In genomic region chr11:111591187-111591960, GRCh38 we compare ENCODE assay signal across 24 cellular contexts. TPM values are rescaled to one million over a fixed set of nuclear protein-coding genes. Genes with fewer than 3 reads are reported as not detected.
DNase-seq lines count a peak whose midpoint lies in the region; ATAC-seq, FAIRE-seq and TF ChIP-seq lines count a peak whose summit lies in the region.
"Had no signal": no experiment of that assay in that cellular context is flagged by ENCODE, and none has a peak within 500 bp of the region (broad histone marks: within the 10 kb centered on the region; RNA-seq: fewer than 3 reads in every experiment).

No MANE protein-coding gene starts in this region.

- no peaks in the 10 kb centered on the region for H3K36me3 Mint-ChIP-seq in activated CD8-positive, alpha-beta memory T cell treated with anti-CD3 and anti-CD28 coated beads, Interleukin-2, amount 10 ng/mL, durations not matched to agents 7 days and 5 days
- no peaks in the 10 kb centered on the region for H3K36me3 Mint-ChIP-seq in glutamatergic neuron (ENCODE audit: unreplicated experiment)
- H3K36me3 Mint-ChIP-seq: CD14-positive monocyte; CD8-positive, alpha-beta memory T cell had no signal

- no peaks in the 10 kb centered on the region for H3K9me3 Mint-ChIP-seq in activated CD8-positive, alpha-beta memory T cell treated with anti-CD3 and anti-CD28 coated beads, Interleukin-2, amount 10 ng/mL, durations not matched to agents 7 days and 5 days (ENCODE audit: low read depth)
- H3K9me3 Mint-ChIP-seq in glutamatergic neuron (ENCODE audit: unreplicated experiment): no peaks in the 10 kb centered on the region
- H3K9me3 Mint-ChIP-seq: CD8-positive, alpha-beta memory T cell had no signal

- H3K27me3 Mint-ChIP-seq in activated CD8-positive, alpha-beta memory T cell treated with anti-CD3 and anti-CD28 coated beads, Interleukin-2, amount 10 ng/mL, durations not matched to agents 7 days and 5 days: peaks cover 17% of the 10 kb centered on the region
- peaks cover 2% of the 10 kb centered on the region for H3K27me3 Mint-ChIP-seq in glutamatergic neuron (ENCODE audit: unreplicated experiment)

- no peaks in the 10 kb centered on the region for H3K4me1 Mint-ChIP-seq in activated CD8-positive, alpha-beta memory T cell treated with anti-CD3 and anti-CD28 coated beads, Interleukin-2, amount 10 ng/mL, durations not matched to agents 7 days and 5 days
- no peaks in the 10 kb centered on the region for H3K4me1 Mint-ChIP-seq in glutamatergic neuron (ENCODE audit: low read depth, unreplicated experiment)
- H3K4me1 Mint-ChIP-seq: CD8-positive, alpha-beta memory T cell had no signal

- no peak overlapping the region for H3K4me3 ChIP-seq in bronchial epithelial cell (ENCODE audit: low read depth, low read length)
- H3K4me3 ChIP-seq: SJSA1 had no signal

- CTCF ChIA-PET in activated CD8-positive, alpha-beta memory T cell treated with anti-CD3 and anti-CD28 coated beads, Interleukin-2, amount 10 ng/mL, durations not matched to agents 7 days and 5 days (lab: Charles Lee): interaction anchor here (0.9 to 7.0 kb wide), 4 partner anchors 9 to 250 kb away, joined by 3 to 57 read pairs (median 4); no protein-coding TSS in a partner anchor

- no peaks in the 10 kb centered on the region for H3K27me3 ChIP-seq in bronchial epithelial cell (ENCODE audit: control insufficient read depth, insufficient read depth, low read length)
- H3K27me3 ChIP-seq: SJSA1 had no signal

- no peak overlapping the region for H3K27ac Mint-ChIP-seq in activated CD8-positive, alpha-beta memory T cell treated with anti-CD3 and anti-CD28 coated beads, Interleukin-2, amount 10 ng/mL, durations not matched to agents 7 days and 5 days
- H3K27ac Mint-ChIP-seq in glutamatergic neuron (ENCODE audit: unreplicated experiment): no peak overlapping the region
- H3K27ac Mint-ChIP-seq: CD14-positive monocyte; CD8-positive, alpha-beta memory T cell; H9 had no signal

- H3K36me3 ChIP-seq in bronchial epithelial cell (ENCODE audit: control insufficient read depth, insufficient read depth, low read length): no peaks in the 10 kb centered on the region
- H3K36me3 ChIP-seq: BE2C, SJSA1 had no signal

- FAIRE-seq in HTR-8/SVneo (lab: Jason Lieb, UNC) (peak; percentile 91), bronchial epithelial cell (lab: Jason Lieb, UNC) (no peak), urothelium cell line (lab: Jason Lieb, UNC) (peak; percentile 9)
- FAIRE-seq: GM18507 had no signal

- peak; percentile 27 for ATAC-seq in activated CD8-positive, alpha-beta memory T cell treated with anti-CD3 and anti-CD28 coated beads, Interleukin-2, amount 10 ng/mL, durations not matched to agents 7 days and 5 days
- ATAC-seq: PC-3, Right ventricle myocardium inferior had no signal

- DNase-seq in activated CD8-positive, alpha-beta memory T cell treated with anti-CD3 and anti-CD28 coated beads, Interleukin-2, amount 10 ng/mL, durations not matched to agents 7 days and 5 days: no peak
- DNase-seq in activated CD8-positive, alpha-beta memory T cell treated with anti-CD3 and anti-CD28 coated beads, Interleukin-2, amount 50 U/mL, for 48 hours: no peak
- DNase-seq in HTR-8/SVneo (ENCODE audit: insufficient read length, low spot score) (no peak), bronchial epithelial cell (ENCODE audit: low read depth) (peak; percentile 6), urothelium cell line (ENCODE audit: low spot score) (no peak), glutamatergic neuron (no peak)
- no peak for DNase-seq in activated CD4-positive, alpha-beta T cell treated with anti-CD3 and anti-CD28 coated beads for 1 hour
- DNase-seq: BE2C; CD8-positive, alpha-beta memory T cell; DMS 273 treated with DMSO at 0.1 percent for 48 hours; DMS79 treated with DMSO at 0.1 percent for 48 hours; H9; NCI-H1092 treated with DMSO at 0.1 percent for 48 hours; NCI-H1436; NCI-H187; NCI-H2081 treated with DMSO at 0.1 percent for 48 hours; NCI-H2171 treated with DMSO at 0.1 percent for 48 hours; NCI-H524; NCI-H748 treated with DMSO at 0.1 percent for 48 hours; PC-3 had no signal

- TF ChIP-seq CTCF in bronchial epithelial cell (IDR thresholded peaks at IDR 0.05; ENCODE audit: insufficient read depth, low read length, severe bottlenecking) (no peak), glutamatergic neuron (IDR thresholded peaks at IDR 0.05; ENCODE audit: partially characterized antibody, unreplicated experiment) (no peak)

- H3K4me3 Mint-ChIP-seq in activated CD8-positive, alpha-beta memory T cell treated with anti-CD3 and anti-CD28 coated beads, Interleukin-2, amount 10 ng/mL, durations not matched to agents 7 days and 5 days: no peak overlapping the region
- H3K4me3 Mint-ChIP-seq in glutamatergic neuron (ENCODE audit: unreplicated experiment): no peak overlapping the region
- H3K4me3 Mint-ChIP-seq: CD14-positive monocyte; CD8-positive, alpha-beta memory T cell; H9 had no signal

RNA-seq across cellular contexts. Expression of gene SIK2, which starts 10.9 kb away (rescaled TPM):
- total RNA-seq in activated CD8-positive, alpha-beta memory T cell treated with anti-CD3 and anti-CD28 coated beads, Interleukin-2, amount 10 ng/mL, durations not matched to agents 7 days and 5 days: 1 to 10 TPM; 7.9 to 9.7 TPM
- total RNA-seq in bronchial epithelial cell (2.9 and 3.6 TPM in 2 replicates), glutamatergic neuron (ENCODE audit: unreplicated experiment) (10.1 TPM)

RNA-seq across cellular contexts. Expression of gene LAYN, which starts 50.9 kb away (rescaled TPM):
- 10 to 100 TPM in 1 of 2 experiments, 1 to 10 TPM in 1; 5.6 to 40.1 TPM for total RNA-seq in activated CD8-positive, alpha-beta memory T cell treated with anti-CD3 and anti-CD28 coated beads, Interleukin-2, amount 10 ng/mL, durations not matched to agents 7 days and 5 days
- 5.3 and 6.9 TPM in 2 replicates for total RNA-seq in bronchial epithelial cell
- 0.98 TPM for total RNA-seq in glutamatergic neuron (ENCODE audit: unreplicated experiment)
